8 cellular contexts compared by ENCODE assay signal in genomic region chr4:30716158-30716557, GRCh38. TPM values are rescaled to one million over a fixed set of nuclear protein-coding genes. Genes with fewer than 3 reads are reported as not detected.
A peak's percentile ranks its signal among the peaks of the same experiment; 100 is the strongest.
DNase-seq lines count a peak whose midpoint lies in the region; ATAC-seq, FAIRE-seq and TF ChIP-seq lines count a peak whose summit lies in the region.

No MANE protein-coding gene starts in this region.

- ATAC-seq in GM19023 (IDR thresholded peaks at IDR 0.05; ENCODE audit: unreplicated experiment) (no peak), HG03280 (IDR thresholded peaks at IDR 0.05; ENCODE audit: unreplicated experiment) (no peak)

- DNase-seq in NCI-H1105 treated with DMSO at 0.1 percent for 48 hours (lab: John Stamatoyannopoulos, UW) (peak; percentile 47), NCI-H1105 (lab: John Stamatoyannopoulos, UW) (no peak), LHCN-M2 (ENCODE audit: low read depth) (peak; percentile 46), amniotic epithelial cell (ENCODE audit: low read depth) (peak; percentile 55), kidney glomerular epithelial cell (lab: John Stamatoyannopoulos, UW) (peak; percentile 40), H54 (ENCODE audit: insufficient read length, low spot score) (no peak)

- TF ChIP-seq POLR2A in H54 (IDR thresholded peaks at IDR 0.05; ENCODE audit: low read depth, low read length): no peak

- FAIRE-seq in H54 (lab: Jason Lieb, UNC): no peak

RNA-seq across cellular contexts. Expression of gene PCDH7, which starts 4.0 kb away (rescaled TPM):
- 28.5 and 35.9 TPM in 2 replicates for total RNA-seq in LHCN-M2 (2014; rRNA removed)
- 7.5 TPM for polyA plus RNA-seq in LHCN-M2 (2012)

Comparison
In these comparisons a context has a peak if more than half of its experiments do, and no peak if none do; other contexts are left out.
1. DNase-seq: peak in NCI-H1105 treated with DMSO at 0.1 percent for 48 hours (single experiment), LHCN-M2 (single experiment), amniotic epithelial cell (single experiment) and kidney glomerular epithelial cell (single experiment); none in NCI-H1105 (single experiment) and H54 (single experiment).